Comparison of ENCODE assay signal across 11 cellular contexts in genomic region chr2:10239561-10239967, GRCh38.
A peak's percentile ranks its signal among the peaks of the same experiment; 100 is the strongest.
DNase-seq lines count a peak whose midpoint lies in the region; ATAC-seq and TF ChIP-seq lines count a peak whose summit lies in the region.
"Had no signal": no experiment of that assay in that cellular context is flagged by ENCODE, and none has a peak within 500 bp of the region (broad histone marks: within the 10 kb centered on the region; RNA-seq: fewer than 3 reads in every experiment).

No MANE protein-coding gene starts in this region.

- no peaks in the 10 kb centered on the region for H3K36me3 ChIP-seq in Caco-2 (ENCODE audit: control insufficient read depth, insufficient read depth, low read length)
- no peaks in the 10 kb centered on the region for H3K36me3 ChIP-seq in CD8-positive, alpha-beta memory T cell (ENCODE audit: insufficient read depth, low read length)

- POLR2A ChIA-PET in Caco-2 (lab: Charles Lee) (no interaction called here), WTC11 (lab: Charles Lee) (interaction anchor here (0.5 kb wide), 1 partner anchor 91 kb away, joined by 4 read pairs; no protein-coding TSS in a partner anchor)
- POLR2A ChIA-PET in CD8-positive, alpha-beta memory T cell (lab: Charles Lee): interaction anchor here (0.6 kb wide), 1 partner anchor 25 kb away, joined by 3 read pairs; no protein-coding TSS in a partner anchor

- H3K4me3 Mint-ChIP-seq in Caco-2 (ENCODE audit: unreplicated experiment) (no peak overlapping the region), HFFc6 (no peak overlapping the region), WTC11 (no peak overlapping the region), nephron progenitor cell (no peak overlapping the region)
- no peak overlapping the region for H3K4me3 Mint-ChIP-seq in CD8-positive, alpha-beta memory T cell
- H3K4me3 Mint-ChIP-seq: CD4-positive, alpha-beta T cell had no signal

- H3K36me3 Mint-ChIP-seq in Caco-2 (ENCODE audit: insufficient read depth, unreplicated experiment) (no peaks in the 10 kb centered on the region), HFFc6 (ENCODE audit: low read depth) (no peaks in the 10 kb centered on the region), WTC11 (no peaks in the 10 kb centered on the region), nephron progenitor cell (ENCODE audit: low read depth) (no peaks in the 10 kb centered on the region)
- H3K36me3 Mint-ChIP-seq in CD8-positive, alpha-beta memory T cell: no peaks in the 10 kb centered on the region

- no peaks in the 10 kb centered on the region for H3K9me3 ChIP-seq in Caco-2
- H3K9me3 ChIP-seq in CD8-positive, alpha-beta memory T cell (ENCODE audit: low read length): no peaks in the 10 kb centered on the region

- H3K4me1 ChIP-seq in Caco-2: peaks cover 10% of the 10 kb centered on the region; the same call in 1 of the 2 replicates
- no peaks in the 10 kb centered on the region for H3K4me1 ChIP-seq in CD8-positive, alpha-beta memory T cell (ENCODE audit: insufficient read depth, low read length)

- H3K27me3 Mint-ChIP-seq in Caco-2 (ENCODE audit: insufficient read depth, unreplicated experiment): no peaks in the 10 kb centered on the region
- H3K27me3 Mint-ChIP-seq in HFFc6 (ENCODE audit: insufficient read depth): peaks cover 35% of the 10 kb centered on the region
- no peaks in the 10 kb centered on the region for H3K27me3 Mint-ChIP-seq in WTC11 (ENCODE audit: low read depth)
- H3K27me3 Mint-ChIP-seq in nephron progenitor cell (ENCODE audit: low read depth, poor library complexity): peaks cover 19% of the 10 kb centered on the region
- peaks cover 2 to 7% of the 10 kb centered on the region in 2 donors for H3K27me3 Mint-ChIP-seq in CD8-positive, alpha-beta memory T cell
- H3K27me3 Mint-ChIP-seq: CD4-positive, alpha-beta T cell had no signal

- H3K27me3 ChIP-seq in Caco-2 (replicated peaks; ENCODE audit: control insufficient read depth, insufficient read depth, low read length): no peaks in the 10 kb centered on the region
- no peaks in the 10 kb centered on the region for H3K27me3 ChIP-seq in CD8-positive, alpha-beta memory T cell (ENCODE audit: insufficient read depth, low read length, poor library complexity, severe bottlenecking)

- no peak overlapping the region for H3K4me3 ChIP-seq in Caco-2 (ENCODE audit: low read depth, low read length)
- H3K4me3 ChIP-seq in CD8-positive, alpha-beta memory T cell (ENCODE audit: low read length): no peak overlapping the region

- TF ChIP-seq CTCF in Caco-2 (IDR thresholded peaks at IDR 0.05; ENCODE audit: insufficient read depth in 1 of 2, low read depth in 1 of 2, low read length in 1 of 2, severe bottlenecking in 1 of 2, unreplicated experiment in 1 of 2): peak; percentile 15 to 46
- TF ChIP-seq CTCF in HFFc6 (IDR thresholded peaks at IDR 0.05): peak; percentile 31
- TF ChIP-seq CTCF in WTC11 (IDR thresholded peaks at IDR 0.05): 0 out of 2 replicates have a peak, but pooled peaks have one; percentile 30
- peak; percentile 34 for TF ChIP-seq CTCF in nephron progenitor cell (IDR thresholded peaks at IDR 0.05)

- no peaks in the 10 kb centered on the region for H3K4me1 Mint-ChIP-seq in Caco-2 (ENCODE audit: low read depth, unreplicated experiment)
- H3K4me1 Mint-ChIP-seq in HFFc6 (ENCODE audit: low read depth): no peaks in the 10 kb centered on the region
- H3K4me1 Mint-ChIP-seq in WTC11: no peaks in the 10 kb centered on the region
- H3K4me1 Mint-ChIP-seq in nephron progenitor cell: peaks cover 10% of the 10 kb centered on the region
- H3K4me1 Mint-ChIP-seq in CD8-positive, alpha-beta memory T cell: no peaks in the 10 kb centered on the region

- ATAC-seq in WTC11 (peak; percentile 89), HG02885 (IDR thresholded peaks at IDR 0.05; ENCODE audit: poor library complexity, unreplicated experiment) (no peak), HG02870 (IDR thresholded peaks at IDR 0.05; ENCODE audit: unreplicated experiment) (no peak), GM21576 (IDR thresholded peaks at IDR 0.05; ENCODE audit: unreplicated experiment) (no peak)

- CTCF ChIA-PET in Caco-2 (lab: Charles Lee): interaction anchor here (0.7 to 1.0 kb wide), 3 partner anchors 12 to 169 kb away, joined by 3 to 4 read pairs (median 3); no protein-coding TSS in a partner anchor
- CTCF ChIA-PET in WTC11 (lab: Charles Lee): interaction anchor here (0.6 to 2.7 kb wide), 27 partner anchors 8 to 255 kb away, joined by 3 to 23 read pairs (median 4); no protein-coding TSS in a partner anchor
- CTCF ChIA-PET in CD8-positive, alpha-beta memory T cell (lab: Charles Lee): no interaction called here

- intact Hi-C loops in Caco-2 (cut with micrococcal nuclease; ENCODE audit: unreplicated experiment): no loop called here

- H3K9me3 Mint-ChIP-seq in Caco-2 (ENCODE audit: unreplicated experiment) (no peaks in the 10 kb centered on the region), HFFc6 (no peaks in the 10 kb centered on the region), WTC11 (no peaks in the 10 kb centered on the region), nephron progenitor cell (no peaks in the 10 kb centered on the region)
- no peaks in the 10 kb centered on the region for H3K9me3 Mint-ChIP-seq in CD8-positive, alpha-beta memory T cell
- H3K9me3 Mint-ChIP-seq: CD4-positive, alpha-beta T cell had no signal

- H3K27ac Mint-ChIP-seq in Caco-2 (ENCODE audit: unreplicated experiment) (no peak overlapping the region), HFFc6 (no peak overlapping the region), WTC11 (no peak overlapping the region), nephron progenitor cell (no peak overlapping the region)
- no peak overlapping the region for H3K27ac Mint-ChIP-seq in CD8-positive, alpha-beta memory T cell
- H3K27ac Mint-ChIP-seq: CD4-positive, alpha-beta T cell had no signal

- H3K27ac ChIP-seq in CD8-positive, alpha-beta memory T cell (ENCODE audit: low read depth, low read length): no peak overlapping the region

- DNase-seq in Caco-2 (peak; percentile 34 to 38), HFFc6 (no peak), WTC11 (ENCODE audit: low spot score) (peak; percentile 67), nephron progenitor cell (peak; percentile 24)
- no peak for DNase-seq in CD8-positive, alpha-beta memory T cell
- DNase-seq: CD4-positive, alpha-beta T cell; NCI-H2171; substantia nigra had no signal

- no TSS peak for BruUV-seq in Caco-2 (replicated peaks; lab: Mats Ljungman, UMichigan)

TF ChIP-seq in WTC11, 78 proteins besides CTCF, POLR2A, EP300 and RAD21:
- TF ChIP-seq ZNF423 (CRISPR knock-in tag; IDR thresholded peaks at IDR 0.05): 0 out of 2 replicates have a peak, but pooled peaks have one; percentile 7
- TF ChIP-seq ATF6 (CRISPR knock-in tag; IDR thresholded peaks at IDR 0.05): no peak
- no peak for TF ChIP-seq ZBTB43 (CRISPR knock-in tag; IDR thresholded peaks at IDR 0.05)
- TF ChIP-seq USF2 (CRISPR knock-in tag; IDR thresholded peaks at IDR 0.05): no peak; the same call in 1 of the 2 replicates
TF ChIP-seq in WTC11: peak in this region for 1.

Comparison
In these comparisons a context has a peak if more than half of its experiments do, and no peak if none do; other contexts are left out.
1. DNase-seq: peak in Caco-2 (2 of 2), WTC11 (single experiment) and nephron progenitor cell (single experiment); none in HFFc6 (single experiment) and CD8-positive, alpha-beta memory T cell (0 of 5).
2. Peak in every context shown above with its lines, with median percentiles within 50 percentile points of each other: CTCF ChIP-seq.